17 cellular contexts compared by ENCODE assay signal in the genomic region with DNA sequence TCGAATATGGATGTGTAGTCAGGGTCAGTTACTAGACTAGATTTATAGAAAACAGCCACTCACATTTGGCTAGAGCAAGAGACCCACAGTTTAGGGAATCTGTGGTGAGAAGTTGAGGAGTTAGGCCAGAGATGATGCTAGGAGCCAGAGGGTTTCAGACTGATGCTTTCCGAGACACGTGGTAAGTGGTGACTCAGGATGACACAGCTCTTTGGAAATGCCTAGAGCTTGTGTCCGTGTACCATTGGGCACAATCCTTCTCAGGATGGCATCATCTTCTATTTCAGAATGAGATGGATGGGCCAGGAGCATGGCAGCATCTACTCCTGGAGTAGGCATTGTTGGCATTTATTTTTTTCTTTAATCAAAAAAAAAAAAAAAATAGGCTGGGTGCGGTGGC. TPM values are rescaled to one million over a fixed set of nuclear protein-coding genes. Genes with fewer than 3 reads are reported as not detected.
A peak's percentile ranks its signal among the peaks of the same experiment; 100 is the strongest.
DNase-seq lines count a peak whose midpoint lies in the region; FAIRE-seq and TF ChIP-seq lines count a peak whose summit lies in the region.
"Had no signal": no experiment of that assay in that cellular context is flagged by ENCODE, and none has a peak within 500 bp of the region (broad histone marks: within the 10 kb centered on the region; RNA-seq: fewer than 3 reads in every experiment).

No MANE protein-coding gene starts in this region.

- H3K27ac Mint-ChIP-seq in astrocyte (ENCODE audit: unreplicated experiment) (peak overlapping the region; percentile 8), type B pancreatic cell (no peak overlapping the region)
- H3K27ac Mint-ChIP-seq: activated B cell treated with CpG ODN at 0.5 μM for 24 hours; activated naive CD4-positive, alpha-beta T cell treated with anti-CD3 and anti-CD28 coated beads, Interleukin-2, amount 50 U/mL, for 24 hours; mesothelial cell of epicardium had no signal

- H3K27me3 ChIP-seq in AG04450 (ENCODE audit: control insufficient read depth, insufficient read depth, low read length): no peaks in the 10 kb centered on the region
- H3K27me3 ChIP-seq in astrocyte (ENCODE audit: insufficient read depth, low read length): no peaks in the 10 kb centered on the region
- no peaks in the 10 kb centered on the region for H3K27me3 ChIP-seq in esophagus muscularis mucosa
- H3K27me3 ChIP-seq: BE2C, ovary, tibial artery had no signal

- POLR2A ChIA-PET in AG04450 (lab: Yijun Ruan, JAX): interaction anchor here (0.7 kb wide), 1 partner anchor 97 kb away, joined by 3 read pairs; no protein-coding TSS in a partner anchor

- H3K4me3 Mint-ChIP-seq in astrocyte (ENCODE audit: unreplicated experiment) (no peak overlapping the region), type B pancreatic cell (no peak overlapping the region)
- H3K4me3 Mint-ChIP-seq: activated B cell treated with CpG ODN at 0.5 μM for 24 hours; activated naive CD4-positive, alpha-beta T cell treated with anti-CD3 and anti-CD28 coated beads, Interleukin-2, amount 50 U/mL, for 24 hours; mesothelial cell of epicardium had no signal

- DNase-seq in AG04450 (ENCODE audit: low read depth, low spot score): no peak
- DNase-seq in HT1080 (ENCODE audit: low read depth): peak; percentile 86
- peak; percentile 49 for DNase-seq in astrocyte (ENCODE audit: low read depth)
- peak; percentile 23 for DNase-seq in fibroblast of villous mesenchyme (ENCODE audit: low read depth)
- DNase-seq in esophagus muscularis mucosa (ENCODE audit: extremely low spot score): no peak
- no peak for DNase-seq in NK-92 treated with Interleukin-12 subunit alpha and Interleukin-12 subunit beta, amount 100 ng/mL, for 24 hours (lab: John Stamatoyannopoulos, UW)
- DNase-seq in type B pancreatic cell (ENCODE audit: extremely low spot score, unreplicated experiment): no peak
- no peak for DNase-seq in substantia nigra (lab: John Stamatoyannopoulos, UW)
- DNase-seq: activated B cell treated with CpG ODN at 0.5 μM for 24 hours, BE2C, DND-41, NCI-H2171 treated with DMSO at 0.1 percent for 48 hours, ovary, tibial artery had no signal

- H3K4me3 ChIP-seq in AG04450 (ENCODE audit: low read depth, low read length): no peak overlapping the region
- H3K4me3 ChIP-seq in astrocyte (ENCODE audit: insufficient read depth, low read depth, low read length): no peak overlapping the region
- H3K4me3 ChIP-seq in fibroblast of villous mesenchyme (ENCODE audit: low read depth, low read length): no peak overlapping the region
- H3K4me3 ChIP-seq in esophagus muscularis mucosa: no peak overlapping the region
- H3K4me3 ChIP-seq: ovary, tibial artery had no signal

- H3K9me3 ChIP-seq in AG04450 (ENCODE audit: control insufficient read depth, insufficient read depth, low read length) (0 out of 2 replicates have a peak, but pooled peaks cover 3% of the 10 kb centered on the region), astrocyte (ENCODE audit: insufficient read depth, low read depth, low read length) (no peaks in the 10 kb centered on the region), esophagus muscularis mucosa (no peaks in the 10 kb centered on the region)
- H3K9me3 ChIP-seq: BE2C, ovary, tibial artery had no signal

- H4K20me1 ChIP-seq in astrocyte (ENCODE audit: insufficient read depth, low read length): peaks cover 35% of the 10 kb centered on the region

- no peak for TF ChIP-seq EP300 in esophagus muscularis mucosa (IDR thresholded peaks at IDR 0.05)

- H3K36me3 ChIP-seq in astrocyte (ENCODE audit: insufficient read depth, low read length) (peaks cover 2% of the 10 kb centered on the region), esophagus muscularis mucosa (peaks cover 0 to 4% (median 0%) of the 10 kb centered on the region in 4 donors)
- H3K36me3 ChIP-seq: BE2C, ovary had no signal

- no peak overlapping the region for H2AFZ ChIP-seq in astrocyte (ENCODE audit: low read depth, low read length)

- intact Hi-C loops in esophagus muscularis mucosa (cut with DNase I): no loop called here

- no peak overlapping the region for H3K4me2 ChIP-seq in astrocyte (ENCODE audit: low read length)

- H3K4me1 Mint-ChIP-seq in astrocyte (ENCODE audit: low read depth, unreplicated experiment) (peaks cover 4% of the 10 kb centered on the region), type B pancreatic cell (ENCODE audit: unreplicated experiment) (peaks cover 21% of the 10 kb centered on the region)
- H3K4me1 Mint-ChIP-seq: activated B cell treated with CpG ODN at 0.5 μM for 24 hours; activated naive CD4-positive, alpha-beta T cell treated with anti-CD3 and anti-CD28 coated beads, Interleukin-2, amount 50 U/mL, for 24 hours had no signal

- peaks cover 34% of the 10 kb centered on the region for H3K79me2 ChIP-seq in astrocyte (ENCODE audit: insufficient read depth, low read length)

- no peaks in the 10 kb centered on the region for H3K27me3 Mint-ChIP-seq in astrocyte (ENCODE audit: low read depth, unreplicated experiment)
- H3K27me3 Mint-ChIP-seq in type B pancreatic cell: no peaks in the 10 kb centered on the region
- H3K27me3 Mint-ChIP-seq: activated naive CD4-positive, alpha-beta T cell treated with anti-CD3 and anti-CD28 coated beads, Interleukin-2, amount 50 U/mL, for 24 hours had no signal

- H3K4me1 ChIP-seq in astrocyte (ENCODE audit: insufficient read depth, low read length): no peaks in the 10 kb centered on the region
- H3K4me1 ChIP-seq in esophagus muscularis mucosa: peaks cover 15 to 29% (median 22%) of the 10 kb centered on the region in 4 donors

- 89% methylated on average over 5 of the region's 5 CpGs for WGBS in esophagus muscularis mucosa

- H3K9me3 Mint-ChIP-seq in astrocyte (ENCODE audit: unreplicated experiment): no peaks in the 10 kb centered on the region
- no peaks in the 10 kb centered on the region for H3K9me3 Mint-ChIP-seq in type B pancreatic cell
- H3K9me3 Mint-ChIP-seq: activated B cell treated with CpG ODN at 0.5 μM for 24 hours; activated naive CD4-positive, alpha-beta T cell treated with anti-CD3 and anti-CD28 coated beads, Interleukin-2, amount 50 U/mL, for 24 hours; mesothelial cell of epicardium had no signal

- no peak overlapping the region for H3K9ac ChIP-seq in astrocyte (ENCODE audit: low read length)

- CTCF ChIA-PET in AG04450 (lab: Charles Lee): interaction anchor here (0.6 kb wide), 1 partner anchor 1213 kb away, joined by 5 read pairs; no protein-coding TSS in a partner anchor

- H3K36me3 Mint-ChIP-seq in astrocyte (ENCODE audit: low read depth, unreplicated experiment): peaks cover 9% of the 10 kb centered on the region
- peaks cover 20% of the 10 kb centered on the region for H3K36me3 Mint-ChIP-seq in type B pancreatic cell
- H3K36me3 Mint-ChIP-seq: activated naive CD4-positive, alpha-beta T cell treated with anti-CD3 and anti-CD28 coated beads, Interleukin-2, amount 50 U/mL, for 24 hours; mesothelial cell of epicardium had no signal

- TF ChIP-seq POLR2A in esophagus muscularis mucosa (IDR thresholded peaks at IDR 0.05; ENCODE audit: low read depth): no peak

- peak overlapping the region; percentile 24 for H3K27ac ChIP-seq in AG04450 (ENCODE audit: low read depth, low read length)
- H3K27ac ChIP-seq in astrocyte (ENCODE audit: low read depth, low read length): no peak overlapping the region
- no peak overlapping the region for H3K27ac ChIP-seq in esophagus muscularis mucosa (replicated peaks in 1 of 4)
- no peak overlapping the region for H3K27ac ChIP-seq in substantia nigra (ENCODE audit: low read depth, low read length, poor library complexity, severe bottlenecking)
- H3K27ac ChIP-seq: ovary, tibial artery had no signal

- TF ChIP-seq CTCF in AG04450 (IDR thresholded peaks at IDR 0.05; ENCODE audit: low read depth, low read length) (no peak), astrocyte (IDR thresholded peaks at IDR 0.05; ENCODE audit: insufficient read depth, low read depth, low read length) (no peak), fibroblast of villous mesenchyme (IDR thresholded peaks at IDR 0.05; ENCODE audit: insufficient read depth, low read depth, low read length) (no peak), esophagus muscularis mucosa (IDR thresholded peaks at IDR 0.05) (no peak), type B pancreatic cell (conservative IDR thresholded peaks at IDR 0.05) (no peak)

- FAIRE-seq in astrocyte (lab: Jason Lieb, UNC): peak; percentile 81
- FAIRE-seq: GM12892 had no signal

RNA-seq across cellular contexts. Expression of gene PTPRG, which starts 28.5 kb away (rescaled TPM):
- 24.2 and 26.5 TPM in 2 replicates for polyA plus RNA-seq in AG04450 (2011; rRNA removed)
- 65.4 and 67.3 TPM in 2 replicates for polyA minus RNA-seq in AG04450 (2011; rRNA and poly(A)+ RNA removed)
- 34.6 and 41.1 TPM in 2 replicates for total RNA-seq in HT1080 (2014; rRNA removed; shearing (Covaris generic))
- polyA plus RNA-seq in HT1080 (2015; cell fraction: cytosol; rRNA removed): 17.8 and 28.3 TPM in 2 replicates
- polyA plus RNA-seq in HT1080 (2015; cell fraction: nucleus; rRNA removed): 43.6 and 44.8 TPM in 2 replicates
- total RNA-seq in astrocyte (37.8 and 39.6 TPM in 2 replicates), fibroblast of villous mesenchyme (31.2 and 41.0 TPM in 2 replicates), esophagus muscularis mucosa (10 to 100 TPM; 51.9 to 56.8 (median 54.4) TPM), type B pancreatic cell (ENCODE audit: low replicate concordance) (29.3 and 77.2 TPM in 2 replicates)

Comparison
In these comparisons a context has a peak if more than half of its experiments do, and no peak if none do; other contexts are left out.
1. DNase-seq: peak in HT1080 (single experiment), astrocyte (single experiment) and fibroblast of villous mesenchyme (single experiment); none in AG04450 (single experiment), esophagus muscularis mucosa (single experiment), NK-92 treated with Interleukin-12 subunit alpha and Interleukin-12 subunit beta, amount 100 ng/mL, for 24 hours (single experiment), type B pancreatic cell (single experiment) and substantia nigra (0 of 49).